ENCODE assay signal across 8 cellular contexts in the genomic region with DNA sequence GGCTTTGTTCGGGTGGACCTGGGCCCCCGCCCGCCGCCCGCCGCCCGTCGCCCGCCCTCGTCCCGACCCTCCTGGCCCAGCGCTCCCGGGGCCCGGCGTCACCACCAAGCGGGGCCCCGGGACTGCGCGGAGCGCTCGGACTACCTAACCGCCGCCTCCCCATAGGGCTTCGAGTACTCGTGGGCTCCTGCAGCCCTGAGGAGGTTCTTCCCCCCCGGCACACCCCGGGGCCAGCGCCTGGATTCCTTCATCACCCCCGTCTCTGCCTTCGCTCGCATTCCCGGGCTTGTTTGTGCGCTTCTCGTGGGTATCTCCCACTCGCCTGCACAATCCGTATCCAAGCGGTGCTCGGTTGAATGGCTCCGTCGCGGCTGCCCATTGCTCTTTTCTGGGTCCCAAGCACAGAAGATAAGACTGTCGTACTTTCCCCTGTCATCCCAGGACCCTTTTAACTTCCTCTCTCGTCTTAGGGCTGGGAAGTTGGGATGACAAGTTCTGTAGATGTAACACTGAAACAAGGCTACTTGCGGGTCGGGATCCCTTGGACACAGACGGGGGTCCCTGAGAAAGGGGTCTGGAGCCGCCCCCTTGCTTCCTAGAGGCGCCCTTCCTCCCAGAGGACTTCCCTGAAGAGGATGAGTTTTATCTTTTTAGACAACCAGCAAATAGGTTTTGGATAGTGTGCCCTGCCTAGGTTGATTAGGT. TPM values are rescaled to one million over a fixed set of nuclear protein-coding genes. Genes with fewer than 3 reads are reported as not detected.
DNase-seq lines count a peak whose midpoint lies in the region; ATAC-seq and TF ChIP-seq lines count a peak whose summit lies in the region.

No MANE protein-coding gene starts in this region.

- H3K4me3 Mint-ChIP-seq in CD4-positive, alpha-beta T cell = peak overlapping the region; percentile 100
- peak overlapping the region; percentile 98 for H3K4me3 Mint-ChIP-seq in stimulated activated naive CD8-positive, alpha-beta T cell treated with anti-CD3 and anti-CD28 coated beads, Interleukin-15, Interleukin-2, amounts not matched to agents 100 ng/mL and 50 ng/mL, for 24 hours

- peak overlapping the region; percentile 16 for H3K27ac ChIP-seq in CD4-positive, alpha-beta T cell (ENCODE audit: low read depth, low read length)
- H3K27ac ChIP-seq in SJSA1 = peak overlapping the region; percentile 67

- H3K4me3 ChIP-seq in SJSA1 = peak overlapping the region; percentile 73

- peak overlapping the region; percentile 85 for H3K27ac Mint-ChIP-seq in CD4-positive, alpha-beta T cell
- H3K27ac Mint-ChIP-seq in stimulated activated naive CD8-positive, alpha-beta T cell treated with anti-CD3 and anti-CD28 coated beads, Interleukin-15, Interleukin-2, amounts not matched to agents 100 ng/mL and 50 ng/mL, for 24 hours = peak overlapping the region; percentile 82

- intact Hi-C loops in CD4-positive, alpha-beta T cell (cut with DNase I, micrococcal nuclease) = loop anchor here (2.0 to 5.0 kb wide), 4 partner anchors 60 to 214 kb away; a partner anchor contains a TSS

- H3K36me3 ChIP-seq in SJSA1 = peaks cover 28% of the 10 kb centered on the region

- H3K27me3 Mint-ChIP-seq in CD4-positive, alpha-beta T cell = no peaks in the 10 kb centered on the region
- H3K27me3 Mint-ChIP-seq in stimulated activated naive CD8-positive, alpha-beta T cell treated with anti-CD3 and anti-CD28 coated beads, Interleukin-15, Interleukin-2, amounts not matched to agents 100 ng/mL and 50 ng/mL, for 24 hours = no peaks in the 10 kb centered on the region

- POLR2A ChIA-PET in CD4-positive, alpha-beta T cell (lab: Charles Lee) = interaction anchor here (0.8 to 1.7 kb wide), 12 partner anchors 25 to 218 kb away, joined by 3 to 20 read pairs (median 6); a partner anchor contains a TSS

- CTCF ChIA-PET in CD4-positive, alpha-beta T cell (lab: Charles Lee) = interaction anchor here (0.6 to 1.5 kb wide), 8 partner anchors 64 to 197 kb away, joined by 3 to 7 read pairs (median 4); a partner anchor contains a TSS

- no peaks in the 10 kb centered on the region for H3K27me3 ChIP-seq in CD4-positive, alpha-beta T cell (ENCODE audit: control insufficient read depth, insufficient read depth, low read length)
- H3K27me3 ChIP-seq in SJSA1 (replicated peaks) = no peaks in the 10 kb centered on the region

- H3K4me1 Mint-ChIP-seq in CD4-positive, alpha-beta T cell (ENCODE audit: low read depth) = peaks cover 51% of the 10 kb centered on the region
- peaks cover 26% of the 10 kb centered on the region for H3K4me1 Mint-ChIP-seq in stimulated activated naive CD8-positive, alpha-beta T cell treated with anti-CD3 and anti-CD28 coated beads, Interleukin-15, Interleukin-2, amounts not matched to agents 100 ng/mL and 50 ng/mL, for 24 hours (ENCODE audit: low read depth)

- peaks cover 5% of the 10 kb centered on the region for H3K4me1 ChIP-seq in SJSA1 (replicated peaks)

- ATAC-seq in CD4-positive, alpha-beta T cell (ENCODE audit: poor library complexity) = peak; percentile 46
- ATAC-seq in GM19023 (IDR thresholded peaks at IDR 0.05; ENCODE audit: unreplicated experiment) (peak; percentile 58), HG03108 (IDR thresholded peaks at IDR 0.05; ENCODE audit: unreplicated experiment) (peak; percentile 33)

- TF ChIP-seq CTCF in CD4-positive, alpha-beta T cell (IDR thresholded peaks at IDR 0.05) = no peak

- DNase-seq in CD4-positive, alpha-beta T cell = peak in 6 of 10 experiments; percentile 7 to 39 (median 10)
- peak in 1 of 2 experiments; percentile 50 for DNase-seq in SJSA1 (ENCODE audit: low read depth in 1 of 2, low spot score in 2 of 2)
- DNase-seq in cerebellum (ENCODE audit: low spot score) = peak; percentile 38
- DNase-seq in left kidney (ENCODE audit: low read depth, low spot score) = peak; percentile 82
- no peak for DNase-seq in NCI-H82 (lab: John Stamatoyannopoulos, UW)

- H3K9me3 ChIP-seq in CD4-positive, alpha-beta T cell (ENCODE audit: control insufficient read depth, low read length) = no peaks in the 10 kb centered on the region
- no peaks in the 10 kb centered on the region; the same call in 1 of the 2 replicates for H3K9me3 ChIP-seq in SJSA1 (replicated peaks)

- no peaks in the 10 kb centered on the region for H3K9me3 Mint-ChIP-seq in CD4-positive, alpha-beta T cell
- no peaks in the 10 kb centered on the region for H3K9me3 Mint-ChIP-seq in stimulated activated naive CD8-positive, alpha-beta T cell treated with anti-CD3 and anti-CD28 coated beads, Interleukin-15, Interleukin-2, amounts not matched to agents 100 ng/mL and 50 ng/mL, for 24 hours

- H3K36me3 Mint-ChIP-seq in CD4-positive, alpha-beta T cell (ENCODE audit: low read depth) = peaks cover 28% of the 10 kb centered on the region
- H3K36me3 Mint-ChIP-seq in stimulated activated naive CD8-positive, alpha-beta T cell treated with anti-CD3 and anti-CD28 coated beads, Interleukin-15, Interleukin-2, amounts not matched to agents 100 ng/mL and 50 ng/mL, for 24 hours (ENCODE audit: low read depth) = peaks cover 20% of the 10 kb centered on the region

RNA-seq across cellular contexts. Expression of a gene that starts 0.6 kb away (rescaled TPM):
- total RNA-seq in CD4-positive, alpha-beta T cell = 10 to 100 TPM; 13.1 to 13.4 TPM
- total RNA-seq in SJSA1 (2014; rRNA removed; shearing (Covaris generic)) = 7.5 and 12.9 TPM in 2 replicates
- total RNA-seq in cerebellum = 39.1 TPM
